In genomic region chr6:36024154-36024760, GRCh38 we compare ENCODE assay signal across 12 cellular contexts. TPM values are rescaled to one million over a fixed set of nuclear protein-coding genes. Genes with fewer than 3 reads are reported as not detected.
DNase-seq lines count a peak whose midpoint lies in the region; ATAC-seq and TF ChIP-seq lines count a peak whose summit lies in the region.
"Had no signal": no experiment of that assay in that cellular context is flagged by ENCODE, and none has a peak within 500 bp of the region (broad histone marks: within the 10 kb centered on the region; RNA-seq: fewer than 3 reads in every experiment).

Gene SLC26A8 (minus strand): TSS chr6:36024641. CDS start chr6:36019707, 4,934 bp downstream.

- peak; percentile 60 for DNase-seq in Right ventricle myocardium inferior (ENCODE audit: missing footprints)
- no peak for DNase-seq in right atrium auricular region (ENCODE audit: low spot score)
- peak; percentile 63 for DNase-seq in ecto neural progenitor cell (ENCODE audit: low spot score)
- peak in 1 of 2 experiments; percentile 24 for DNase-seq in mesothelial cell of epicardium (ENCODE audit: low spot score in 2 of 2, unreplicated experiment in 2 of 2)
- DNase-seq in type B pancreatic cell (ENCODE audit: extremely low spot score, unreplicated experiment), result no peak
- no peak for DNase-seq in activated gamma-delta T cell treated with Interleukin-2 at 50 U/mL for 16 hours
- DNase-seq in NCI-H187 treated with DMSO at 0.1 percent for 48 hours (lab: John Stamatoyannopoulos, UW), result no peak
- no peak for DNase-seq in SHP77 (lab: John Stamatoyannopoulos, UW)
- DNase-seq: activated naive CD4-positive, alpha-beta T cell; cortex of kidney; DMS79 treated with DMSO at 0.1 percent for 48 hours had no signal

- peaks cover 0 to 4% of the 10 kb centered on the region in 2 donors for H3K27me3 ChIP-seq in right atrium auricular region

- peaks cover 0 to 12% of the 10 kb centered on the region in 2 donors for H3K4me1 ChIP-seq in right atrium auricular region

- intact Hi-C loops in Right ventricle myocardium inferior (cut with DNase I), result loop anchor here (10.0 kb wide), 1 partner anchor 341 kb away; no protein-coding TSS in a partner anchor

- no peak within 1 kb of the TSS for H3K4me3 ChIP-seq in right atrium auricular region

- H3K36me3 ChIP-seq in right atrium auricular region, result no peaks in the 10 kb centered on the region

- H3K27me3 Mint-ChIP-seq in mesothelial cell of epicardium (ENCODE audit: low read depth), result no peaks in the 10 kb centered on the region
- peaks cover 24% of the 10 kb centered on the region for H3K27me3 Mint-ChIP-seq in type B pancreatic cell

- H3K27ac ChIP-seq in right atrium auricular region, result no peak within 1 kb of the TSS

- H3K27ac Mint-ChIP-seq in mesothelial cell of epicardium, result peak within 1 kb of the TSS; percentile 89
- no peak within 1 kb of the TSS for H3K27ac Mint-ChIP-seq in type B pancreatic cell
- H3K27ac Mint-ChIP-seq: stimulated activated effector memory CD8-positive, alpha-beta T cell treated with anti-CD3 and anti-CD28 coated beads, Interleukin-12 subunit alpha, Interleukin-12 subunit beta, amount 100 ng/mL, for 72 hours had no signal

- H3K4me3 Mint-ChIP-seq in mesothelial cell of epicardium (peak within 1 kb of the TSS; percentile 46), type B pancreatic cell (peak within 1 kb of the TSS; percentile 66)
- H3K4me3 Mint-ChIP-seq: stimulated activated effector memory CD8-positive, alpha-beta T cell treated with anti-CD3 and anti-CD28 coated beads, Interleukin-12 subunit alpha, Interleukin-12 subunit beta, amount 100 ng/mL, for 72 hours had no signal

- TF ChIP-seq CTCF in right atrium auricular region (IDR thresholded peaks at IDR 0.05), result no peak
- no peak for TF ChIP-seq CTCF in mesothelial cell of epicardium (IDR thresholded peaks at IDR 0.05; ENCODE audit: unreplicated experiment)
- TF ChIP-seq CTCF in type B pancreatic cell (conservative IDR thresholded peaks at IDR 0.05), result no peak

- H3K36me3 Mint-ChIP-seq in mesothelial cell of epicardium (no peaks in the 10 kb centered on the region), type B pancreatic cell (no peaks in the 10 kb centered on the region)

- H3K4me1 Mint-ChIP-seq in mesothelial cell of epicardium (peaks cover 34% of the 10 kb centered on the region), type B pancreatic cell (ENCODE audit: unreplicated experiment) (peaks cover 13% of the 10 kb centered on the region)

- no peaks in the 10 kb centered on the region for H3K9me3 Mint-ChIP-seq in mesothelial cell of epicardium
- no peaks in the 10 kb centered on the region for H3K9me3 Mint-ChIP-seq in type B pancreatic cell
- H3K9me3 Mint-ChIP-seq: stimulated activated effector memory CD8-positive, alpha-beta T cell treated with anti-CD3 and anti-CD28 coated beads, Interleukin-12 subunit alpha, Interleukin-12 subunit beta, amount 100 ng/mL, for 72 hours had no signal

- H3K9me3 ChIP-seq in right atrium auricular region, result no peaks in the 10 kb centered on the region

- ATAC-seq in Right ventricle myocardium inferior, result no peak
- ATAC-seq: stimulated activated effector memory CD8-positive, alpha-beta T cell treated with anti-CD3 and anti-CD28 coated beads, Interleukin-12 subunit alpha, Interleukin-12 subunit beta, amount 100 ng/mL, for 72 hours had no signal

RNA-seq across cellular contexts. Expression of gene SLC26A8, which starts in this region (rescaled TPM):
- total RNA-seq in Right ventricle myocardium inferior, result not detected
- total RNA-seq in right atrium auricular region, result not detected
- 0.27 to 0.38 TPM (median 0.29 TPM) in 3 replicates for total RNA-seq in mesothelial cell of epicardium
- total RNA-seq in type B pancreatic cell (ENCODE audit: low replicate concordance), result 0.19 TPM in 1 of 2 replicates, not detected in the other

Comparison
In these comparisons a context has a peak if more than half of its experiments do, and no peak if none do; other contexts are left out.
1. Peak in DNase-seq in Right ventricle myocardium inferior; RNA of the gene not detected or under 1 TPM.